Comparison of ENCODE assay signal across 1 cellular context in genomic region chr12:120214626-120215356, GRCh38.
TF ChIP-seq lines count a peak whose summit lies in the region.

No MANE protein-coding gene starts in this region.

TF ChIP-seq in HepG2, 621 proteins besides CTCF, POLR2A, EP300 and RAD21:
- TF ChIP-seq GTF3A (CRISPR knock-in tag; conservative IDR thresholded peaks at IDR 0.05) (no peak), KDM6A (CRISPR knock-in tag; IDR thresholded peaks at IDR 0.05; ENCODE audit: low read depth) (no peak), ZNF501 (CRISPR knock-in tag; IDR thresholded peaks at IDR 0.05) (no peak), JUND (CRISPR knock-in tag; IDR thresholded peaks at IDR 0.05) (no peak), ZMAT3 (CRISPR knock-in tag; conservative IDR thresholded peaks at IDR 0.05) (no peak), RBFOX2 (IDR thresholded peaks at IDR 0.05; ENCODE audit: low read depth, low read length) (peak; percentile 36; the same call in 1 of the 2 replicates), ZNF296 (CRISPR knock-in tag; conservative IDR thresholded peaks at IDR 0.05) (no peak), AGO1 (IDR thresholded peaks at IDR 0.05; ENCODE audit: low read depth, low read length, poor library complexity, severe bottlenecking) (peak; percentile 64), ZNF17 (CRISPR knock-in tag; IDR thresholded peaks at IDR 0.05) (no peak), AGO2 (optimal IDR thresholded peaks at IDR 0.05; ENCODE audit: low read depth, low read length) (peak; percentile 84), GPN1 (CRISPR knock-in tag; IDR thresholded peaks at IDR 0.05; ENCODE audit: borderline replicate concordance) (no peak), HNF1A (IDR thresholded peaks at IDR 0.05; ENCODE audit: low read depth) (no peak), HNF1A (CRISPR knock-in tag; IDR thresholded peaks at IDR 0.05; ENCODE audit: borderline replicate concordance) (no peak), ZBTB21 (CRISPR knock-in tag; IDR thresholded peaks at IDR 0.05) (no peak), IKZF4 (CRISPR knock-in tag; IDR thresholded peaks at IDR 0.05; ENCODE audit: borderline replicate concordance, low read depth, not compliant biosample characterization) (no peak), THAP9 (CRISPR knock-in tag; IDR thresholded peaks at IDR 0.05; ENCODE audit: borderline replicate concordance) (no peak), ISL2 (CRISPR knock-in tag; IDR thresholded peaks at IDR 0.05) (no peak)
